Comparison of ENCODE assay signal across 20 cellular contexts in the genomic region with DNA sequence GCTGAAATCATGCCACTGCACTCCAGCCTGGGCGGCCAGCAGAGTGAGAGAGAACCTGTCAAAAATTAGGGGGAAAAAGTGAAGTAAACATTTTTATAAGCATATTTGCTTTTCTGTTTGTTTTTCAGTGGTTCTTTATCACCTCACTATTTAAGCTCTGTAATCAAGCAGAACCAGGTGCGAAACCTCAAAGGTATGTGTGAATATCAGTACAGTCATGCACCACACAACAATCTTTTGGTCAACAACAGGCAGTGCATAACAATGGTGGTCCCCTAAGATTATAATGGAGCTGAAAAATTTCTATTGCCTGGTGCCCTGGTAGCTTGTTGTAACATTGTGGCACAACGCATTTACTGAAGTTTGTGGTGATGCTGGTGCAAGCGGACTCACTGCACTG.
"Had no signal": no experiment of that assay in that cellular context is flagged by ENCODE, and none has a peak within 500 bp of the region (broad histone marks: within the 10 kb centered on the region; RNA-seq: fewer than 3 reads in every experiment).

No MANE protein-coding gene starts in this region.

- DNase-seq: activated effector memory CD4-positive, alpha-beta T cell treated with anti-CD3 and anti-CD28 coated beads, Interleukin-2, amount 50 U/mL, for 16 hours; activated T-cell treated with anti-CD3 and anti-CD28 coated beads, Interleukin-2, amount 50 U/mL, for 72 hours; adrenal gland; colonic mucosa; endodermal cell; heart left ventricle; left colon; occipital lobe; sigmoid colon; stimulated activated CD4-positive, alpha-beta T cell treated with anti-CD3 and anti-CD28 coated beads, Interleukin-15, amount 100 ng/mL, for 24 hours; stimulated activated naive CD4-positive, alpha-beta T cell; T-helper 1 cell; testis had no signal

- H3K4me3 ChIP-seq: adrenal gland, breast epithelium, colonic mucosa, gastroesophageal sphincter, heart left ventricle, sigmoid colon, smooth muscle cell, testis had no signal

- H3K27me3 ChIP-seq: adrenal gland, breast epithelium, colonic mucosa, gastroesophageal sphincter, heart left ventricle, sigmoid colon, testis had no signal

- H3K27ac Mint-ChIP-seq: activated naive CD8-positive, alpha-beta T cell; activated T-cell treated with anti-CD3 and anti-CD28 coated beads, Interleukin-2, amount 50 U/mL, for 72 hours; endodermal cell; memory B cell; type B pancreatic cell had no signal

- H3K4me2 ChIP-seq: smooth muscle cell had no signal

- H3K27me3 Mint-ChIP-seq: activated naive CD8-positive, alpha-beta T cell; memory B cell; type B pancreatic cell had no signal

- H3K27ac ChIP-seq: adrenal gland, breast epithelium, colonic mucosa, epithelial cell of prostate, gastroesophageal sphincter, heart left ventricle, sigmoid colon, testis had no signal

- H3K36me3 ChIP-seq: adrenal gland, breast epithelium, colonic mucosa, sigmoid colon had no signal

- H3K4me1 ChIP-seq: breast epithelium, colonic mucosa, testis had no signal

- H3K9me3 ChIP-seq: adrenal gland, breast epithelium, colonic mucosa, gastroesophageal sphincter, heart left ventricle, sigmoid colon, testis had no signal

- ATAC-seq: activated T-cell treated with anti-CD3 and anti-CD28 coated beads, Interleukin-2, amount 50 U/mL, for 72 hours; gastroesophageal sphincter; heart left ventricle; left colon had no signal

- H3K4me3 Mint-ChIP-seq: activated naive CD8-positive, alpha-beta T cell; activated T-cell treated with anti-CD3 and anti-CD28 coated beads, Interleukin-2, amount 50 U/mL, for 72 hours; endodermal cell; memory B cell; type B pancreatic cell had no signal

- H3K9me3 Mint-ChIP-seq: activated T-cell treated with anti-CD3 and anti-CD28 coated beads, Interleukin-2, amount 50 U/mL, for 72 hours; endodermal cell; memory B cell; type B pancreatic cell had no signal
